ENCODE assay signal across 6 cellular contexts in the genomic region with DNA sequence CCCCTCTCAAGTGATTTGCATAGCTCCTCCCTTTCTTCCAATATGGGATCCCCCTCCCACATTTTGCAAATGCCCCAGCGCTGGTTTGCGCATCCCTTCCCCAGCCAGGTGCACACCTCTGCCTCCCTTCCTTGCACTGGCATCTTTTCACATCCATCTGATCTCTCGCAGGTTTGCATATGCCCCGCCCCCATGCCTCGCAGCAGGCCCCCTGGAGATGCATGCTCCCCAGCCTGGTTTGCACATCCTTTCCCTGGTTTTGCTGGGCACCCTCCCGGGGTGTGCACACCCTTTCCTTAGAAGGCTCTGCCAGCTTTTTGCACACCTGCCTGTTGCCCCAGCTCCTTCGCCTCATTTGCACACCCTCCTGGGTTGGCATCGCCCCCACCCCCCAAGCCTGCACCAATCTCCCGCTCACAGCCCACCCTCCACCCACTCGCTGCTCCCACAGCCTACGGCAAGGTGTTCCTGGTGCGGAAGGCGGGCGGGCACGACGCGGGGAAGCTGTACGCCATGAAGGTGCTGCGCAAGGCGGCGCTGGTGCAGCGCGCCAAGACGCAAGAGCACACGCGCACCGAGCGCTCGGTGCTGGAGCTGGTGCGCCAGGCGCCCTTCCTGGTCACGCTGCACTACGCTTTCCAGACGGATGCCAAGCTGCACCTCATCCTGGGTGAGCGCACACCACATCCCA. TPM values are rescaled to one million over a fixed set of nuclear protein-coding genes. Genes with fewer than 3 reads are reported as not detected.
DNase-seq lines count a peak whose midpoint lies in the region; ATAC-seq and TF ChIP-seq lines count a peak whose summit lies in the region.

No MANE protein-coding gene starts in this region.

- DNase-seq in BJ (ENCODE audit: low read depth) (no peak), NOMO-1 treated with DMSO at 0.1 percent for 48 hours (lab: John Stamatoyannopoulos, UW; ENCODE audit: unreplicated experiment) (peak; percentile 51), endothelial cell (ENCODE audit: low spot score) (no peak), gastrocnemius medialis (no peak)

- H3K36me3 ChIP-seq in BJ (ENCODE audit: control insufficient read depth, insufficient read depth, low read length) (peaks cover 16% of the 10 kb centered on the region), gastrocnemius medialis (peaks cover 0 to 42% of the 10 kb centered on the region in 2 donors)

- CTCF ChIA-PET in BJ (lab: Yijun Ruan, JAX), result interaction anchor here (0.7 to 1.8 kb wide), 3 partner anchors 55 to 155 kb away, joined by 4 to 5 read pairs (median 4); no protein-coding TSS in a partner anchor

- no peak for TF ChIP-seq POLR2A in gastrocnemius medialis (IDR thresholded peaks at IDR 0.05)

- peaks cover 17% of the 10 kb centered on the region for H3K36me3 Mint-ChIP-seq in endothelial cell (ENCODE audit: low read depth, unreplicated experiment)

- H3K9me3 ChIP-seq in gastrocnemius medialis, result no peaks in the 10 kb centered on the region

- H3K4me1 ChIP-seq in gastrocnemius medialis, result peaks cover 5 to 26% of the 10 kb centered on the region in 2 donors

- H3K9me3 Mint-ChIP-seq in endothelial cell (ENCODE audit: unreplicated experiment), result no peaks in the 10 kb centered on the region

- H3K4me1 Mint-ChIP-seq in endothelial cell (ENCODE audit: unreplicated experiment), result peaks cover 20% of the 10 kb centered on the region

- intact Hi-C loops in gastrocnemius medialis (cut with DNase I; ENCODE audit: low total_unique reads), result no loop called here

- H3K4me3 ChIP-seq in BJ (ENCODE audit: low read depth, low read length) (peak overlapping the region; percentile 89), gastrocnemius medialis (peak overlapping the region; percentile 60 to 84 (median 68))

- in situ Hi-C loops in gastrocnemius medialis (cut with MboI; ENCODE audit: low sequenced_read_pairs in 4 of 4), result no loop called here

- H3K27ac Mint-ChIP-seq in endothelial cell (ENCODE audit: unreplicated experiment), result peak overlapping the region; percentile 9

- H3K27ac ChIP-seq in gastrocnemius medialis, result peak overlapping the region in 1 of 4 donors; percentile 91

- POLR2A ChIA-PET in BJ (lab: Charles Lee), result no interaction called here

- no peak for TF ChIP-seq CTCF in BJ (IDR thresholded peaks at IDR 0.05; ENCODE audit: insufficient read depth, low read depth, low read length)
- no peak for TF ChIP-seq CTCF in endothelial cell (IDR thresholded peaks at IDR 0.05; ENCODE audit: unreplicated experiment)
- no peak for TF ChIP-seq CTCF in gastrocnemius medialis (IDR thresholded peaks at IDR 0.05 in 4 of 5, conservative IDR thresholded peaks at IDR 0.05 in 1 of 5)

- H3K27me3 Mint-ChIP-seq in endothelial cell (ENCODE audit: unreplicated experiment), result peaks cover 10% of the 10 kb centered on the region

- H3K4me3 Mint-ChIP-seq in endothelial cell (ENCODE audit: unreplicated experiment), result peak overlapping the region; percentile 88

- H3K27me3 ChIP-seq in BJ (ENCODE audit: control insufficient read depth, insufficient read depth, low read length) (no peaks in the 10 kb centered on the region), gastrocnemius medialis (no peaks in the 10 kb centered on the region)

- ATAC-seq in gastrocnemius medialis (no peak), GM18502 (IDR thresholded peaks at IDR 0.05; ENCODE audit: poor library complexity, unreplicated experiment) (no peak), HG02610 (IDR thresholded peaks at IDR 0.05; ENCODE audit: unreplicated experiment) (no peak)

RNA-seq across cellular contexts. Expression of a gene that starts 0.9 kb away (rescaled TPM):
- polyA plus RNA-seq in BJ (2011; rRNA removed), result 22.9 and 33.8 TPM in 2 replicates
- polyA minus RNA-seq in BJ (2011; rRNA and poly(A)+ RNA removed), result 22.1 and 34.5 TPM in 2 replicates
- 37.5 TPM for total RNA-seq in endothelial cell (ENCODE audit: unreplicated experiment)
- total RNA-seq in gastrocnemius medialis, result 10 to 100 TPM; 16.6 to 27.0 (median 17.2) TPM

RNA-seq across cellular contexts. Expression of a gene that starts 19.9 kb away (rescaled TPM):
- polyA plus RNA-seq in BJ (2011; rRNA removed), result 0.49 and 0.66 TPM in 2 replicates
- 0.09 TPM in 1 of 2 replicates, not detected in the other for polyA minus RNA-seq in BJ (2011; rRNA and poly(A)+ RNA removed)
- total RNA-seq in endothelial cell (ENCODE audit: unreplicated experiment) (8.3 TPM), gastrocnemius medialis (1 to 10 TPM in 3 of 4 donors, under 1 TPM in 1; 0.98 to 5.2 (median 2.1) TPM)

RNA-seq across cellular contexts. Expression of a gene that starts 41.9 kb away (rescaled TPM):
- 398 and 468 TPM in 2 replicates for polyA plus RNA-seq in BJ (2011; rRNA removed)
- polyA minus RNA-seq in BJ (2011; rRNA and poly(A)+ RNA removed), result 62.2 and 102 TPM in 2 replicates
- total RNA-seq in endothelial cell (ENCODE audit: unreplicated experiment) (264 TPM), gastrocnemius medialis (100 to 1,000 TPM; 170 to 257 (median 219) TPM)

RNA-seq across cellular contexts. Expression of a gene that starts 42.5 kb away (rescaled TPM):
- polyA plus RNA-seq in BJ (2011; rRNA removed), result 154 and 189 TPM in 2 replicates
- polyA minus RNA-seq in BJ (2011; rRNA and poly(A)+ RNA removed), result 37.3 and 47.2 TPM in 2 replicates
- total RNA-seq in endothelial cell (ENCODE audit: unreplicated experiment) (138 TPM), gastrocnemius medialis (100 to 1,000 TPM; 133 to 226 (median 194) TPM)

RNA-seq across cellular contexts. Expression of a gene that starts 54.5 kb away (rescaled TPM):
- 8.9 and 17.4 TPM in 2 replicates for polyA plus RNA-seq in BJ (2011; rRNA removed)
- 8.5 and 11.2 TPM in 2 replicates for polyA minus RNA-seq in BJ (2011; rRNA and poly(A)+ RNA removed)
- 42.3 TPM for total RNA-seq in endothelial cell (ENCODE audit: unreplicated experiment)
- 100 to 1,000 TPM; 192 to 471 (median 260) TPM for total RNA-seq in gastrocnemius medialis
